Comparison of ENCODE assay signal across 8 cellular contexts in the genomic region with DNA sequence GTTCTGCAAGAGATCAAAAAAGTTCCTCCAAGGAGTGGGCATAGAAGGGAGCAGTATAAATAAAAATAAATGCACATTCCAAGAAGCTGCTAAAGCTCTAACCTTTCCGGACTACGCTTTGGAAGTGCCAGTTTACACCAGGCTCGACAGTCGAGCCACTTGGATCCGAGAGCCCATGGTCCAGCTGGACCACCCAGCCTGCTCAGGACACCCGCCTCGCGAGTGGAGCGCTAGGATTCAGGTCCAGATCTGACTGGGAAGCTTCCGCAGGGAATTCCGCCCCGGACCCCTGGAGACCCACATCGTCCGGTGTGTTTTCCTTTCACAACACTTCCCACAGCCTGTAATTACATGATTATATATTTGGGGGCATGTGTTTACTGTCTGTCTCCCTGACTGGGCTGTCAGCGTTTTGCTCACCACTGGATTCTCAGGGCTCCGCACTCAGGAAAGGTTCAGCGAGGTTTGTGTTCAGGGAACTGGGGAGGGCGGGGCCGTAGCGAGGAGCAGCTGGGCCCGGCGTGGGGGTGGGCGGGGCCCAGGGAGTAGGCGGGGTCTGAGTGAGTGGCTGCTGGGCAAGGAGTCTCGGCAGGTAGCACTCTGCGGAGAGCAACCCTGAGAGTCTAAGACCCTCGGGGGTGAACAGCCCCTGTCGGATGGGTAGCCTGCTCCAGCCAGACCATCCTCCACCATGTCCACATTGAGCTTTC. TPM values are rescaled to one million over a fixed set of nuclear protein-coding genes. Genes with fewer than 3 reads are reported as not detected.
A peak's percentile ranks its signal among the peaks of the same experiment; 100 is the strongest.
DNase-seq lines count a peak whose midpoint lies in the region; ATAC-seq and TF ChIP-seq lines count a peak whose summit lies in the region.

No MANE protein-coding gene starts in this region.

- 4% methylated on average over 28 of the region's 28 CpGs for WGBS in urinary bladder

- H3K9me3 ChIP-seq in SK-N-MC (ENCODE audit: low read depth, low read length) (no peaks in the 10 kb centered on the region), left ventricle myocardium inferior (replicated peaks) (no peaks in the 10 kb centered on the region)

- ATAC-seq in GM19025 (IDR thresholded peaks at IDR 0.05; ENCODE audit: low read depth, unreplicated experiment) = peak; percentile 83
- peak; percentile 79 for ATAC-seq in HG03280 (IDR thresholded peaks at IDR 0.05; ENCODE audit: unreplicated experiment)
- no peak for ATAC-seq in GM18517 (IDR thresholded peaks at IDR 0.05; ENCODE audit: unreplicated experiment)

- no peak for TF ChIP-seq CTCF in left ventricle myocardium inferior (IDR thresholded peaks at IDR 0.05; ENCODE audit: borderline replicate concordance)

- DNase-seq in SK-N-MC (ENCODE audit: low read depth, low spot score) (no peak), left ventricle myocardium inferior (peak; percentile 71), retina (peak; percentile 82)
- peak; percentile 81 for DNase-seq in activated naive CD8-positive, alpha-beta T cell treated with anti-CD3 and anti-CD28 coated beads for 36 hours

- intact Hi-C loops in left ventricle myocardium inferior (cut with micrococcal nuclease) = no loop called here

- no peaks in the 10 kb centered on the region for H3K36me3 ChIP-seq in SK-N-MC (ENCODE audit: insufficient read depth, low read length)
- H3K36me3 ChIP-seq in left ventricle myocardium inferior = no peaks in the 10 kb centered on the region
- H3K36me3 ChIP-seq in urinary bladder (ENCODE audit: insufficient read depth) = no peaks in the 10 kb centered on the region

- H3K36me3 Mint-ChIP-seq in activated naive CD8-positive, alpha-beta T cell treated with anti-CD3 and anti-CD28 coated beads for 36 hours = no peaks in the 10 kb centered on the region

- H3K27ac ChIP-seq in SK-N-MC (no peak overlapping the region), left ventricle myocardium inferior (replicated peaks) (no peak overlapping the region), urinary bladder (ENCODE audit: low read depth) (no peak overlapping the region)

- no peaks in the 10 kb centered on the region for H3K9me3 Mint-ChIP-seq in activated naive CD8-positive, alpha-beta T cell treated with anti-CD3 and anti-CD28 coated beads for 36 hours

- no peak overlapping the region for H3K27ac Mint-ChIP-seq in activated naive CD8-positive, alpha-beta T cell treated with anti-CD3 and anti-CD28 coated beads for 36 hours

- H3K27me3 Mint-ChIP-seq in activated naive CD8-positive, alpha-beta T cell treated with anti-CD3 and anti-CD28 coated beads for 36 hours = peaks cover 53% of the 10 kb centered on the region

- peak overlapping the region; percentile 46 for H3K4me3 Mint-ChIP-seq in activated naive CD8-positive, alpha-beta T cell treated with anti-CD3 and anti-CD28 coated beads for 36 hours

- no peak overlapping the region for H3K9ac ChIP-seq in SK-N-MC (ENCODE audit: insufficient read length)

- H3K4me1 ChIP-seq in left ventricle myocardium inferior (peaks cover 10% of the 10 kb centered on the region), urinary bladder (ENCODE audit: insufficient read depth) (no peaks in the 10 kb centered on the region)

- peaks cover 2% of the 10 kb centered on the region for H3K4me1 Mint-ChIP-seq in activated naive CD8-positive, alpha-beta T cell treated with anti-CD3 and anti-CD28 coated beads for 36 hours

- H3K4me3 ChIP-seq in SK-N-MC (peak overlapping the region; percentile 45), left ventricle myocardium inferior (peak overlapping the region; percentile 64), urinary bladder (ENCODE audit: low read depth, low read length) (peak overlapping the region; percentile 27)

- peaks cover 37% of the 10 kb centered on the region for H3K27me3 ChIP-seq in left ventricle myocardium inferior (ENCODE audit: low read depth)

RNA-seq across cellular contexts. Expression of gene TMEM263, which starts 52.3 kb away (rescaled TPM):
- 10 to 100 TPM; 33.2 to 37.7 TPM for total RNA-seq in activated naive CD8-positive, alpha-beta T cell treated with anti-CD3 and anti-CD28 coated beads for 36 hours
- total RNA-seq in left ventricle myocardium inferior = 35.8 TPM
- total RNA-seq in urinary bladder = 183 TPM
- polyA plus RNA-seq in urinary bladder = 21.5 TPM
